15 cellular contexts compared by ENCODE assay signal in genomic region chr1:15188145-15188544, GRCh38. TPM values are rescaled to one million over a fixed set of nuclear protein-coding genes. Genes with fewer than 3 reads are reported as not detected.
A peak's percentile ranks its signal among the peaks of the same experiment; 100 is the strongest.
DNase-seq lines count a peak whose midpoint lies in the region; ATAC-seq, FAIRE-seq and TF ChIP-seq lines count a peak whose summit lies in the region.
"Had no signal": no experiment of that assay in that cellular context is flagged by ENCODE, and none has a peak within 500 bp of the region (broad histone marks: within the 10 kb centered on the region; RNA-seq: fewer than 3 reads in every experiment).

No MANE protein-coding gene starts in this region.

- H3K27me3 ChIP-seq in SJCRH30 (no peaks in the 10 kb centered on the region), stomach smooth muscle (ENCODE audit: control insufficient read depth in 1 of 2, insufficient read depth in 2 of 2, low read length in 2 of 2) (no peaks in the 10 kb centered on the region)
- H3K27me3 ChIP-seq: neutrophil had no signal

- H3K27ac ChIP-seq in SJCRH30 (peak overlapping the region; percentile 60), kidney (ENCODE audit: low read depth in 2 of 2, low read length in 2 of 2) (peak overlapping the region; percentile 58 to 79), stomach smooth muscle (ENCODE audit: low read length) (peak overlapping the region; percentile 6)
- H3K27ac ChIP-seq: neutrophil had no signal

- H3K36me3 ChIP-seq in SJCRH30 (no peaks in the 10 kb centered on the region), kidney (ENCODE audit: control insufficient read depth in 1 of 2, insufficient read depth in 2 of 2, low read length in 2 of 2) (no peaks in the 10 kb centered on the region), stomach smooth muscle (ENCODE audit: control insufficient read depth in 2 of 2, insufficient read depth in 2 of 2, low read length in 2 of 2) (no peaks in the 10 kb centered on the region)
- H3K36me3 ChIP-seq: neutrophil had no signal

- no peak for ATAC-seq in GM18498 (IDR thresholded peaks at IDR 0.05; ENCODE audit: unreplicated experiment)

- H3K9ac ChIP-seq in kidney (ENCODE audit: low read length in 2 of 2) (peak overlapping the region in 1 of 2 donors; percentile 62), stomach smooth muscle (ENCODE audit: low read length in 2 of 2) (no peak overlapping the region)

- no peak overlapping the region; the same call in 1 of the 2 replicates for H3K4me3 ChIP-seq in SJCRH30
- no peak overlapping the region for H3K4me3 ChIP-seq in kidney (ENCODE audit: low read length in 2 of 2)
- no peak overlapping the region for H3K4me3 ChIP-seq in stomach smooth muscle (ENCODE audit: low read length in 2 of 2)

- H3K9me3 ChIP-seq in SJCRH30 (replicated peaks) (no peaks in the 10 kb centered on the region), kidney (ENCODE audit: control insufficient read depth in 1 of 2, low read length in 2 of 2) (no peaks in the 10 kb centered on the region), stomach smooth muscle (ENCODE audit: control insufficient read depth in 2 of 2, low read length in 2 of 2) (no peaks in the 10 kb centered on the region)
- H3K9me3 ChIP-seq: neutrophil had no signal

- intact Hi-C loops in kidney (cut with DNase I), result no loop called here

- no peak for TF ChIP-seq CTCF in kidney (IDR thresholded peaks at IDR 0.05; ENCODE audit: borderline replicate concordance, extremely low read depth, insufficient read depth)

- peaks cover 42% of the 10 kb centered on the region for H3K4me1 ChIP-seq in SJCRH30
- peaks cover 46 to 54% of the 10 kb centered on the region in 2 donors for H3K4me1 ChIP-seq in kidney (ENCODE audit: control insufficient read depth in 1 of 2, insufficient read depth in 1 of 2, low read depth in 1 of 2, low read length in 2 of 2)
- peaks cover 53% of the 10 kb centered on the region for H3K4me1 ChIP-seq in stomach smooth muscle (ENCODE audit: control insufficient read depth, insufficient read depth, low read length)

- DNase-seq in NCI-H1417 (lab: John Stamatoyannopoulos, UW) (peak in 2 of 3 experiments; percentile 77 to 86), NCI-H1417 treated with DMSO at 0.1 percent for 48 hours (lab: John Stamatoyannopoulos, UW) (no peak), SJCRH30 (peak; percentile 82 to 90), kidney (no peak), cerebellar nuclear complex (lab: John Stamatoyannopoulos, UW) (no peak), NCI-H146 (lab: John Stamatoyannopoulos, UW) (no peak)
- DNase-seq: COR-L47; effector CD8-positive, alpha-beta T cell; NCI-H1436 treated with DMSO at 0.1 percent for 48 hours; NCI-H526 treated with DMSO at 0.1 percent for 48 hours; substantia nigra had no signal

- FAIRE-seq in kidney (lab: Jason Lieb, UNC), result no peak
- FAIRE-seq: frontal cortex had no signal

RNA-seq across cellular contexts. Expression of gene TMEM51, which starts 34.6 kb away (rescaled TPM):
- 20.6 and 21.4 TPM in 2 replicates for total RNA-seq in SJCRH30 (2014; rRNA removed; shearing (Covaris generic))
- 48.4 TPM for total RNA-seq in kidney
- 38.1 TPM for polyA plus RNA-seq in kidney (ENCODE audit: insufficient read depth, low read depth, low replicate concordance)

RNA-seq across cellular contexts. Expression of gene FHAD1, which starts 58.9 kb away (rescaled TPM):
- 1.7 and 2.3 TPM in 2 replicates for total RNA-seq in SJCRH30 (2014; rRNA removed; shearing (Covaris generic))
- 4.2 TPM for total RNA-seq in kidney
- 0.84 TPM for polyA plus RNA-seq in kidney (ENCODE audit: insufficient read depth, low read depth, low replicate concordance)

Comparison
In these comparisons a context has a peak if more than half of its experiments do, and no peak if none do; other contexts are left out.
1. DNase-seq: peak in NCI-H1417 (2 of 3) and SJCRH30 (2 of 2); none in NCI-H1417 treated with DMSO at 0.1 percent for 48 hours (single experiment), kidney (single experiment), cerebellar nuclear complex (0 of 2) and NCI-H146 (single experiment).
2. H3K27ac ChIP-seq: peak in every context shown above with its lines; median percentile 68 in kidney; 60 in SJCRH30; 6 in stomach smooth muscle.